16 cellular contexts compared by ENCODE assay signal in genomic region chr14:104545151-104545931, GRCh38. TPM values are rescaled to one million over a fixed set of nuclear protein-coding genes. Genes with fewer than 3 reads are reported as not detected.
DNase-seq lines count a peak whose midpoint lies in the region; ATAC-seq, FAIRE-seq and TF ChIP-seq lines count a peak whose summit lies in the region.
"Had no signal": no experiment of that assay in that cellular context is flagged by ENCODE, and none has a peak within 500 bp of the region (broad histone marks: within the 10 kb centered on the region; RNA-seq: fewer than 3 reads in every experiment).

No MANE protein-coding gene starts in this region.

- H3K4me3 ChIP-seq in BE2C (ENCODE audit: low read depth, low read length) (peak overlapping the region; percentile 55), Karpas-422 (ENCODE audit: low read length) (no peak overlapping the region), neural progenitor cell (no peak overlapping the region), gastroesophageal sphincter (no peak overlapping the region), tibial artery (no peak overlapping the region)
- H3K4me3 ChIP-seq: BLaER1, coronary artery, mucosa of descending colon had no signal

- ATAC-seq in gastroesophageal sphincter (no peak), GM18873 (IDR thresholded peaks at IDR 0.05; ENCODE audit: low FRiP score, unreplicated experiment) (no peak)
- ATAC-seq: activated naive CD8-positive, alpha-beta T cell treated with anti-CD3 and anti-CD28 coated beads, Interleukin-2, amount 50 U/mL, for 24 hours; mucosa of descending colon had no signal

- H3K36me3 ChIP-seq in BE2C: no peaks in the 10 kb centered on the region
- peaks cover 13% of the 10 kb centered on the region for H3K36me3 ChIP-seq in Karpas-422 (ENCODE audit: insufficient read depth, low read length)
- H3K36me3 ChIP-seq in neural progenitor cell: no peaks in the 10 kb centered on the region
- H3K36me3 ChIP-seq in gastroesophageal sphincter: no peaks in the 10 kb centered on the region
- H3K36me3 ChIP-seq in tibial artery: no peaks in the 10 kb centered on the region
- H3K36me3 ChIP-seq: BLaER1 had no signal

- DNase-seq in BE2C (no peak), Karpas-422 (no peak), cerebellum (ENCODE audit: low spot score) (peak; percentile 52), neural progenitor cell (ENCODE audit: low spot score) (no peak), RCC 7860 (ENCODE audit: low spot score) (no peak), tibial artery (no peak)
- DNase-seq: activated B cell treated with CpG ODN at 0.5 μM for 24 hours; activated naive CD8-positive, alpha-beta T cell treated with anti-CD3 and anti-CD28 coated beads, Interleukin-2, amount 50 U/mL, for 24 hours; NCI-H1930; stimulated activated CD4-positive, alpha-beta T cell treated with anti-CD3 and anti-CD28 coated beads, Interleukin-2, amount 100 ng/mL, for 24 hours had no signal

- no peak overlapping the region for H3K4me3 Mint-ChIP-seq in neural progenitor cell
- H3K4me3 Mint-ChIP-seq: activated B cell treated with CpG ODN at 0.5 μM for 24 hours; activated naive CD8-positive, alpha-beta T cell treated with anti-CD3 and anti-CD28 coated beads, Interleukin-2, amount 50 U/mL, for 24 hours had no signal

- H4K20me1 ChIP-seq in Karpas-422 (ENCODE audit: insufficient read depth, low read depth, low read length): no peaks in the 10 kb centered on the region
- no peaks in the 10 kb centered on the region for H4K20me1 ChIP-seq in neural progenitor cell (ENCODE audit: low read depth)
- H4K20me1 ChIP-seq: BLaER1 had no signal

- H3K27me3 ChIP-seq in BE2C (no peaks in the 10 kb centered on the region), Karpas-422 (ENCODE audit: low read length) (no peaks in the 10 kb centered on the region), neural progenitor cell (no peaks in the 10 kb centered on the region), gastroesophageal sphincter (peaks cover 82% of the 10 kb centered on the region), tibial artery (peaks cover 0 to 72% of the 10 kb centered on the region in 2 donors)
- H3K27me3 ChIP-seq: BLaER1 had no signal

- H3K27ac ChIP-seq in Karpas-422 (ENCODE audit: low read length) (peak overlapping the region; percentile 96), neural progenitor cell (no peak overlapping the region), gastroesophageal sphincter (no peak overlapping the region), tibial artery (no peak overlapping the region)
- H3K27ac ChIP-seq: BLaER1, coronary artery had no signal

- H3K4me1 ChIP-seq in BE2C (peaks cover 16% of the 10 kb centered on the region), Karpas-422 (ENCODE audit: low read length) (peaks cover 91% of the 10 kb centered on the region), neural progenitor cell (no peaks in the 10 kb centered on the region), gastroesophageal sphincter (peaks cover 0 to 8% (median 0%) of the 10 kb centered on the region in 3 donors), tibial artery (no peaks in the 10 kb centered on the region)
- H3K4me1 ChIP-seq: BLaER1 had no signal

- H3K27me3 Mint-ChIP-seq in neural progenitor cell (ENCODE audit: insufficient read depth, low read depth): peaks cover 4% of the 10 kb centered on the region

- no peak for TF ChIP-seq EP300 in gastroesophageal sphincter (IDR thresholded peaks at IDR 0.05)

- H2AFZ ChIP-seq in Karpas-422 (ENCODE audit: low read length) (no peak overlapping the region), neural progenitor cell (replicated peaks) (no peak overlapping the region)

- H3K79me2 ChIP-seq in Karpas-422 (ENCODE audit: low read length) (peaks cover 7% of the 10 kb centered on the region; the same call in 1 of the 2 replicates), neural progenitor cell (ENCODE audit: low read depth) (no peaks in the 10 kb centered on the region)

- WGBS in gastroesophageal sphincter (ENCODE audit: low coverage in 1 of 2), 2 donors: 40 to 69% methylated on average over 1 to 6 of the region's 32 CpGs

- no peaks in the 10 kb centered on the region for H3K9me3 ChIP-seq in BE2C
- H3K9me3 ChIP-seq in Karpas-422 (ENCODE audit: low read length): no peaks in the 10 kb centered on the region
- H3K9me3 ChIP-seq in neural progenitor cell (ENCODE audit: low read depth): no peaks in the 10 kb centered on the region
- H3K9me3 ChIP-seq in gastroesophageal sphincter: no peaks in the 10 kb centered on the region
- no peaks in the 10 kb centered on the region for H3K9me3 ChIP-seq in tibial artery
- H3K9me3 ChIP-seq: BLaER1, mucosa of descending colon had no signal

- H3K27ac Mint-ChIP-seq in neural progenitor cell: peak overlapping the region; percentile 2
- H3K27ac Mint-ChIP-seq: activated B cell treated with CpG ODN at 0.5 μM for 24 hours; activated naive CD8-positive, alpha-beta T cell treated with anti-CD3 and anti-CD28 coated beads, Interleukin-2, amount 50 U/mL, for 24 hours had no signal

- H3K4me1 Mint-ChIP-seq in neural progenitor cell: peaks cover 7% of the 10 kb centered on the region
- H3K4me1 Mint-ChIP-seq: activated B cell treated with CpG ODN at 0.5 μM for 24 hours; activated naive CD8-positive, alpha-beta T cell treated with anti-CD3 and anti-CD28 coated beads, Interleukin-2, amount 50 U/mL, for 24 hours had no signal

- H3K9ac ChIP-seq in Karpas-422 (ENCODE audit: low read length): peak overlapping the region; percentile 71
- no peak overlapping the region for H3K9ac ChIP-seq in neural progenitor cell
- H3K9ac ChIP-seq: BLaER1 had no signal

- no peaks in the 10 kb centered on the region for H3K36me3 Mint-ChIP-seq in neural progenitor cell

- H3K4me2 ChIP-seq in Karpas-422 (ENCODE audit: low read depth, low read length, poor library complexity, severe bottlenecking) (peak overlapping the region; percentile 62), neural progenitor cell (no peak overlapping the region)
- H3K4me2 ChIP-seq: BLaER1 had no signal

- no peaks in the 10 kb centered on the region for H3K9me3 Mint-ChIP-seq in neural progenitor cell
- H3K9me3 Mint-ChIP-seq: activated B cell treated with CpG ODN at 0.5 μM for 24 hours; activated naive CD8-positive, alpha-beta T cell treated with anti-CD3 and anti-CD28 coated beads, Interleukin-2, amount 50 U/mL, for 24 hours had no signal

- intact Hi-C loops in tibial artery (cut with DNase I; ENCODE audit: low total_unique reads): no loop called here

- no peak for TF ChIP-seq POLR2A in gastroesophageal sphincter (IDR thresholded peaks at IDR 0.05)

- FAIRE-seq in RCC 7860 (lab: Jason Lieb, UNC): no peak
- FAIRE-seq: GM12892 had no signal

- no peaks in the 10 kb centered on the region for H3F3A ChIP-seq in neural progenitor cell (ENCODE audit: low read depth)

- no peaks in the 10 kb centered on the region for H3K9me2 ChIP-seq in Karpas-422 (replicated peaks; ENCODE audit: insufficient read depth, low read length)

- peak; percentile 9; the same call in 1 of the 2 replicates for TF ChIP-seq CTCF in BE2C (IDR thresholded peaks at IDR 0.05; ENCODE audit: low read depth, low read length)
- no peak for TF ChIP-seq CTCF in neural progenitor cell (IDR thresholded peaks at IDR 0.05)
- no peak for TF ChIP-seq CTCF in gastroesophageal sphincter (IDR thresholded peaks at IDR 0.05)
- no peak for TF ChIP-seq CTCF in tibial artery (IDR thresholded peaks at IDR 0.05)

RNA-seq across cellular contexts. Expression of gene C14orf180, which starts 34.2 kb away (rescaled TPM):
- 1.9 TPM for polyA plus RNA-seq in BE2C (2012; ENCODE audit: insufficient read depth, insufficient read length, low read depth)
- not detected in 2 replicates for total RNA-seq in Karpas-422 (2014; rRNA removed; shearing (Covaris generic); ENCODE audit: low replicate concordance)
- total RNA-seq in cerebellum (0.18 TPM), neural progenitor cell (ENCODE audit: low replicate concordance) (not detected in 2 replicates), gastroesophageal sphincter (under 1 TPM in 2 of 4 donors, not detected in 2; 0.54 to 0.78 TPM)
- total RNA-seq: activated B cell treated with CpG ODN at 0.5 μM for 24 hours had no signal

RNA-seq across cellular contexts. Expression of gene TMEM179, which starts 59.2 kb away (rescaled TPM):
- 0.80 TPM for polyA plus RNA-seq in BE2C (2012; ENCODE audit: insufficient read depth, insufficient read length, low read depth)
- total RNA-seq in Karpas-422 (2014; rRNA removed; shearing (Covaris generic); ENCODE audit: low replicate concordance): not detected in 2 replicates
- total RNA-seq in cerebellum: 15.7 TPM
- 0.77 and 12.1 TPM in 2 replicates for total RNA-seq in neural progenitor cell (ENCODE audit: low replicate concordance)
- total RNA-seq in gastroesophageal sphincter: 1 to 10 TPM in 1 of 4 donors, under 1 TPM in 3; 0.46 to 1.9 (median 0.72) TPM
- total RNA-seq: activated B cell treated with CpG ODN at 0.5 μM for 24 hours had no signal
